Comparison of ENCODE assay signal across 9 cellular contexts in the genomic region with DNA sequence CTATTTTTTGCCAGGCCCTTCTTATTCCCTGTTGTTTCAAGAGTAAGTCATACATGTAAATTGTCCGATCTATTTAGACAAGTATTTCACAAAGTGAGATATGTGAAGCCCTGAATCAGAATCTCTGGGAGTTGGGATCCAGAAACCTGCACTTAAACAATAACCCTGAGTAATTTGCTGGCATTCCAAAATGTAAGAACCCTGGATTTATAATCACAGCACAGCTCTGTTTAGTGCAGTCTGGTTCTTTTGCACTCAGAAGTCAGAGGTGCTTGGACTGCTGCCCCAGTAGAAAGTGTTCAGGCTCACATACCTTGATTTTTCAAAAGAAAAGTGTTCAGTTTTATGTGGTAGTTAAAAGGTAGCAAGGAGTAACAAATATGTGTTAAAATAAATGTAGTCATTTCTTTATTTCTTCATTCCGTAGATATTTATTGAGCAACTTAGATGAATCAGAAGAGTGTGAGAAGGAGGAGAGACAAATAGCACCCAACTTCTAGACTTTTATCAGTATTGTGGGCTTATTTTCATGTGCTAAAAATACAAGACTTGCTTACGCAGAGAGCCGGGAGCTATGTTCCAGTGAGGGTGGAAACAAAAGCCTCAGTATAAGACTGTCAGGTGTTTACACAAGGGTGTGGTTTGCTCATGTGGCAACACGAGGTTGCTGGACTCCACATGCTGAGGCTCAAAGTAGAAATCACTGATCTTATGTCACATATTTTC.
DNase-seq lines count a peak whose midpoint lies in the region; ATAC-seq and TF ChIP-seq lines count a peak whose summit lies in the region.
"Had no signal": no experiment of that assay in that cellular context is flagged by ENCODE, and none has a peak within 500 bp of the region (broad histone marks: within the 10 kb centered on the region; RNA-seq: fewer than 3 reads in every experiment).

No MANE protein-coding gene starts in this region.

- CTCF ChIA-PET in PC-9 (lab: Charles Lee) = interaction anchor here (0.6 kb wide), 1 partner anchor 87 kb away, joined by 6 read pairs; no protein-coding TSS in a partner anchor

- no peaks in the 10 kb centered on the region for H3K4me1 Mint-ChIP-seq in endothelial cell (ENCODE audit: unreplicated experiment)

- H3K27me3 ChIP-seq in PC-9 (ENCODE audit: insufficient read depth, low read depth) = no peaks in the 10 kb centered on the region

- POLR2A ChIA-PET in PC-9 (lab: Charles Lee; ENCODE audit: unreplicated experiment) = interaction anchor here (0.5 kb wide), 1 partner anchor 56 kb away, joined by 3 read pairs; no protein-coding TSS in a partner anchor

- peak overlapping the region; percentile 66 for H3K4me2 ChIP-seq in PC-9

- H3K9me3 ChIP-seq in PC-9 (ENCODE audit: insufficient read depth, low read depth) = peaks cover 8% of the 10 kb centered on the region

- H3K36me3 ChIP-seq in PC-9 (ENCODE audit: low read depth) = peaks cover 6% of the 10 kb centered on the region; the same call in 1 of the 2 replicates

- no peaks in the 10 kb centered on the region for H3K27me3 Mint-ChIP-seq in endothelial cell (ENCODE audit: unreplicated experiment)

- H3K9me3 Mint-ChIP-seq in endothelial cell (ENCODE audit: unreplicated experiment) = no peaks in the 10 kb centered on the region

- TF ChIP-seq CTCF in PC-9 (conservative IDR thresholded peaks at IDR 0.05) (no peak), endothelial cell (IDR thresholded peaks at IDR 0.05; ENCODE audit: unreplicated experiment) (no peak)

- H3K36me3 Mint-ChIP-seq in endothelial cell (ENCODE audit: low read depth, unreplicated experiment) = peaks cover 8% of the 10 kb centered on the region

- H3K27ac ChIP-seq in PC-9 = peak overlapping the region; percentile 79

- H3K27ac Mint-ChIP-seq in endothelial cell (ENCODE audit: unreplicated experiment) = no peak overlapping the region

- no peaks in the 10 kb centered on the region for H4K20me1 ChIP-seq in PC-9 (ENCODE audit: insufficient read depth)

- peaks cover 23% of the 10 kb centered on the region for H3F3A ChIP-seq in PC-9 (ENCODE audit: insufficient read depth, low read depth)

- no peak overlapping the region for H3K4me3 Mint-ChIP-seq in endothelial cell (ENCODE audit: unreplicated experiment)

- H3K4me1 ChIP-seq in PC-9 (replicated peaks; ENCODE audit: insufficient read depth) = peaks cover 22% of the 10 kb centered on the region

- H2AFZ ChIP-seq in PC-9 = peak overlapping the region; percentile 69

- peak; percentile 33 to 90 for DNase-seq in PC-9
- peak; percentile 30 for DNase-seq in glomerular visceral epithelial cell (ENCODE audit: extremely low spot score)
- DNase-seq in renal cortical epithelial cell (ENCODE audit: low read depth) = peak; percentile 98
- DNase-seq in NCI-H82 treated with DMSO at 0.1 percent for 48 hours (lab: John Stamatoyannopoulos, UW; ENCODE audit: unreplicated experiment) = no peak
- no peak for DNase-seq in cerebellar nuclear complex (lab: John Stamatoyannopoulos, UW)
- DNase-seq in endothelial cell (ENCODE audit: low spot score) = no peak
- DNase-seq: MV-4-11 had no signal

- no peaks in the 10 kb centered on the region for H3K9me2 ChIP-seq in PC-9 (ENCODE audit: insufficient read depth)

- intact Hi-C loops in PC-9 (cut with micrococcal nuclease; ENCODE audit: unreplicated experiment) = loop anchor here (2.0 kb wide), 1 partner anchor 70 kb away; a partner anchor contains a TSS

- no TSS peak for BruUV-seq in PC-9 (replicated peaks; lab: Mats Ljungman, UMichigan)

- peak overlapping the region; percentile 10; the same call in 1 of the 2 replicates for H3K4me3 ChIP-seq in PC-9

- peaks cover 4% of the 10 kb centered on the region; the same call in 1 of the 2 replicates for H3K79me2 ChIP-seq in PC-9 (ENCODE audit: low read depth)

- ATAC-seq in GM21381 (IDR thresholded peaks at IDR 0.05; ENCODE audit: unreplicated experiment) (peak; percentile 70), GM19467 (IDR thresholded peaks at IDR 0.05; ENCODE audit: unreplicated experiment) (no peak)

Comparison
In these comparisons a context has a peak if more than half of its experiments do, and no peak if none do; other contexts are left out.
1. DNase-seq: peak in PC-9 (2 of 2), glomerular visceral epithelial cell (single experiment) and renal cortical epithelial cell (single experiment); none in NCI-H82 treated with DMSO at 0.1 percent for 48 hours (single experiment), cerebellar nuclear complex (0 of 2) and endothelial cell (single experiment).